Comparison of ENCODE assay signal across 14 cellular contexts in genomic region chr6:151088599-151088935, GRCh38.
"Had no signal": no experiment of that assay in that cellular context is flagged by ENCODE, and none has a peak within 500 bp of the region (broad histone marks: within the 10 kb centered on the region; RNA-seq: fewer than 3 reads in every experiment).

No MANE protein-coding gene starts in this region.

- H3K4me3 Mint-ChIP-seq: activated CD4-positive, alpha-beta T cell treated with anti-CD3 and anti-CD28 coated beads, Interleukin-2, amount 10 ng/mL, durations not matched to agents 24 days and 14 days; activated CD8-positive, alpha-beta T cell treated with anti-CD3 and anti-CD28 coated beads, Interleukin-2, amount 10 ng/mL, durations not matched to agents 7 days and 5 days; activated naive CD8-positive, alpha-beta T cell; brain; memory B cell; stimulated activated memory B cell treated with anti-CD40 and anti-IgM and Interleukin-4, amounts not matched to agents 10 μg/mL and 1 μg/mL and 100 μg/mL, for 72 hours had no signal

- H3K27ac ChIP-seq: hepatocyte, SJCRH30 had no signal

- H3K9me3 ChIP-seq: ovary, SJCRH30, tibial artery had no signal

- H3K36me3 ChIP-seq: ovary had no signal

- ATAC-seq: activated CD8-positive, alpha-beta T cell treated with anti-CD3 and anti-CD28 coated beads, Interleukin-2, amount 10 ng/mL, durations not matched to agents 7 days and 5 days; stimulated activated memory B cell treated with anti-CD40 and anti-IgM and Interleukin-4, amounts not matched to agents 10 μg/mL and 1 μg/mL and 100 μg/mL, for 72 hours had no signal

- H3K27me3 Mint-ChIP-seq: activated CD4-positive, alpha-beta T cell treated with anti-CD3 and anti-CD28 coated beads, Interleukin-2, amount 10 ng/mL, durations not matched to agents 24 days and 14 days; activated naive CD8-positive, alpha-beta T cell; brain; memory B cell; stimulated activated memory B cell treated with anti-CD40 and anti-IgM and Interleukin-4, amounts not matched to agents 10 μg/mL and 1 μg/mL and 100 μg/mL, for 72 hours had no signal

- H3K9me3 Mint-ChIP-seq: activated CD4-positive, alpha-beta T cell treated with anti-CD3 and anti-CD28 coated beads, Interleukin-2, amount 10 ng/mL, durations not matched to agents 24 days and 14 days; brain; memory B cell; stimulated activated memory B cell treated with anti-CD40 and anti-IgM and Interleukin-4, amounts not matched to agents 10 μg/mL and 1 μg/mL and 100 μg/mL, for 72 hours had no signal

- DNase-seq: activated CD4-positive, alpha-beta T cell treated with anti-CD3 and anti-CD28 coated beads, Interleukin-2, amount 10 ng/mL, durations not matched to agents 24 days and 14 days; activated CD4-positive, CD25-positive, alpha-beta regulatory T cell; activated CD8-positive, alpha-beta T cell treated with anti-CD3 and anti-CD28 coated beads, Interleukin-2, amount 10 ng/mL, durations not matched to agents 7 days and 5 days; activated gamma-delta T cell treated with Interleukin-2 at 50 U/mL for 16 hours; amygdala; SJCRH30; stimulated activated CD4-positive, alpha-beta T cell treated with anti-CD3 and anti-CD28 coated beads, Interleukin-2, amount 100 ng/mL, for 48 hours had no signal

- H3K27me3 ChIP-seq: hepatocyte, ovary, SJCRH30, tibial artery had no signal

- H3K4me1 Mint-ChIP-seq: activated CD4-positive, alpha-beta T cell treated with anti-CD3 and anti-CD28 coated beads, Interleukin-2, amount 10 ng/mL, durations not matched to agents 24 days and 14 days; memory B cell; stimulated activated memory B cell treated with anti-CD40 and anti-IgM and Interleukin-4, amounts not matched to agents 10 μg/mL and 1 μg/mL and 100 μg/mL, for 72 hours had no signal

- H3K27ac Mint-ChIP-seq: activated CD4-positive, alpha-beta T cell treated with anti-CD3 and anti-CD28 coated beads, Interleukin-2, amount 10 ng/mL, durations not matched to agents 24 days and 14 days; activated CD8-positive, alpha-beta T cell treated with anti-CD3 and anti-CD28 coated beads, Interleukin-2, amount 10 ng/mL, durations not matched to agents 7 days and 5 days; activated naive CD8-positive, alpha-beta T cell; memory B cell; stimulated activated memory B cell treated with anti-CD40 and anti-IgM and Interleukin-4, amounts not matched to agents 10 μg/mL and 1 μg/mL and 100 μg/mL, for 72 hours had no signal

- H3K4me3 ChIP-seq: hepatocyte, ovary, SJCRH30, tibial artery had no signal

- H3K4me1 ChIP-seq: SJCRH30 had no signal
